ENCODE assay signal across 8 cellular contexts in genomic region chr2:64525323-64525625, GRCh38. TPM values are rescaled to one million over a fixed set of nuclear protein-coding genes. Genes with fewer than 3 reads are reported as not detected.
DNase-seq lines count a peak whose midpoint lies in the region; ATAC-seq and TF ChIP-seq lines count a peak whose summit lies in the region.

No MANE protein-coding gene starts in this region.

- peaks cover 23% of the 10 kb centered on the region for H3K4me1 Mint-ChIP-seq in type B pancreatic cell (ENCODE audit: unreplicated experiment)

- H3K4me3 Mint-ChIP-seq in type B pancreatic cell = peak overlapping the region; percentile 99

- H3K36me3 Mint-ChIP-seq in type B pancreatic cell = no peaks in the 10 kb centered on the region

- no peaks in the 10 kb centered on the region for H3K27me3 Mint-ChIP-seq in type B pancreatic cell

- H3K4me1 ChIP-seq in BLaER1 (peaks cover 19% of the 10 kb centered on the region), RWPE2 (ENCODE audit: insufficient read depth, poor library complexity, severe bottlenecking) (no peaks in the 10 kb centered on the region), muscle layer of colon (ENCODE audit: insufficient read depth, low read length) (peaks cover 16% of the 10 kb centered on the region)

- peak overlapping the region; percentile 97 for H3K27ac Mint-ChIP-seq in type B pancreatic cell

- peak overlapping the region; percentile 95 for H3K4me3 ChIP-seq in BLaER1
- peak overlapping the region; percentile 68 for H3K4me3 ChIP-seq in RWPE2 (ENCODE audit: severe bottlenecking)
- peak overlapping the region; percentile 85 to 90 for H3K4me3 ChIP-seq in muscle layer of colon (ENCODE audit: low read depth in 1 of 2, low read length in 2 of 2)

- H3K9me3 ChIP-seq in BLaER1 (no peaks in the 10 kb centered on the region), RWPE2 (ENCODE audit: severe bottlenecking) (no peaks in the 10 kb centered on the region), muscle layer of colon (ENCODE audit: low read length) (no peaks in the 10 kb centered on the region)

- ATAC-seq in GM21786 (IDR thresholded peaks at IDR 0.05; ENCODE audit: unreplicated experiment) = peak; percentile 21
- no peak for ATAC-seq in RWPE2 (ENCODE audit: low read depth)
- ATAC-seq in GM21515 (IDR thresholded peaks at IDR 0.05; ENCODE audit: unreplicated experiment) = no peak

- peaks cover 60% of the 10 kb centered on the region for H4K20me1 ChIP-seq in BLaER1

- no peaks in the 10 kb centered on the region for H3K9me3 Mint-ChIP-seq in type B pancreatic cell

- H3K27me3 ChIP-seq in BLaER1 (no peaks in the 10 kb centered on the region), RWPE2 (ENCODE audit: insufficient read depth, poor library complexity, severe bottlenecking) (no peaks in the 10 kb centered on the region), muscle layer of colon (ENCODE audit: control insufficient read depth in 1 of 2, insufficient read depth in 2 of 2, low read length in 2 of 2) (no peaks in the 10 kb centered on the region)

- peak overlapping the region; percentile 89 for H3K9ac ChIP-seq in BLaER1
- peak overlapping the region; percentile 55 for H3K9ac ChIP-seq in muscle layer of colon (ENCODE audit: low read length)

- peaks cover 5% of the 10 kb centered on the region; the same call in 1 of the 2 replicates for H3K36me3 ChIP-seq in BLaER1
- H3K36me3 ChIP-seq in RWPE2 (ENCODE audit: low read depth) = no peaks in the 10 kb centered on the region
- H3K36me3 ChIP-seq in muscle layer of colon (ENCODE audit: insufficient read depth, low read length) = no peaks in the 10 kb centered on the region

- H3K27ac ChIP-seq in BLaER1 (peak overlapping the region; percentile 88), RWPE2 (ENCODE audit: poor library complexity, severe bottlenecking) (peak overlapping the region; percentile 59), cingulate gyrus (ENCODE audit: low read depth, low read length) (peak overlapping the region; percentile 76), muscle layer of colon (ENCODE audit: low read depth, low read length) (peak overlapping the region; percentile 81)

- peak overlapping the region; percentile 95 for H3K4me2 ChIP-seq in BLaER1

- TF ChIP-seq CTCF in RWPE2 (IDR thresholded peaks at IDR 0.05; ENCODE audit: poor library complexity, severe bottlenecking) (no peak), type B pancreatic cell (conservative IDR thresholded peaks at IDR 0.05) (no peak)

- DNase-seq in RWPE2 (ENCODE audit: low spot score) (no peak), type B pancreatic cell (ENCODE audit: extremely low spot score, unreplicated experiment) (no peak), DMS153 treated with DMSO at 0.1 percent for 48 hours (lab: John Stamatoyannopoulos, UW; ENCODE audit: unreplicated experiment) (no peak)

RNA-seq across cellular contexts. Expression of gene AFTPH, which starts 1.1 kb away (rescaled TPM):
- total RNA-seq in type B pancreatic cell (ENCODE audit: low replicate concordance) = 26.4 and 38.1 TPM in 2 replicates
